Comparison of ENCODE assay signal across 16 cellular contexts in genomic region chr17:50594931-50595330, GRCh38. TPM values are rescaled to one million over a fixed set of nuclear protein-coding genes. Genes with fewer than 3 reads are reported as not detected.
DNase-seq lines count a peak whose midpoint lies in the region; ATAC-seq and TF ChIP-seq lines count a peak whose summit lies in the region.
"Had no signal": no experiment of that assay in that cellular context is flagged by ENCODE, and none has a peak within 500 bp of the region (broad histone marks: within the 10 kb centered on the region; RNA-seq: fewer than 3 reads in every experiment).

No MANE protein-coding gene starts in this region.

- H3K9me2 ChIP-seq in neural cell (ENCODE audit: insufficient read depth, low read length): no peaks in the 10 kb centered on the region

- no peak for TF ChIP-seq CTCF in VCaP (conservative IDR thresholded peaks at IDR 0.05)
- TF ChIP-seq CTCF in neural cell (IDR thresholded peaks at IDR 0.05; ENCODE audit: poor library complexity, severe bottlenecking): no peak
- no peak for TF ChIP-seq CTCF in GM20000 (IDR thresholded peaks at IDR 0.05; ENCODE audit: extremely low read depth, missing control alignments)

- TF ChIP-seq EP300 in neural cell (conservative IDR thresholded peaks at IDR 0.05; ENCODE audit: poor library complexity, severe bottlenecking): no peak

- peak in 2 of 3 experiments; percentile 5 to 31 for DNase-seq in NCI-H1417 (lab: John Stamatoyannopoulos, UW)
- DNase-seq in NCI-H1417 treated with DMSO at 0.1 percent for 48 hours (lab: John Stamatoyannopoulos, UW): no peak
- no peak for DNase-seq in GM20000 (ENCODE audit: low spot score)
- DNase-seq in activated T-cell treated with anti-CD3 and anti-CD28 coated beads, Interleukin-2, amount 50 U/mL, for 4 hours: no peak
- DNase-seq: Calu3; CD4-positive, CD25-positive, alpha-beta regulatory T cell; DMS 273 treated with DMSO at 0.1 percent for 48 hours; DMS79; GOT3 had no signal

- no peaks in the 10 kb centered on the region for H3K27me3 ChIP-seq in neural cell (ENCODE audit: insufficient read depth, low read depth, low read length)

- no peak overlapping the region for H3K4me2 ChIP-seq in neural cell (ENCODE audit: low read length)

- no peaks in the 10 kb centered on the region for H3K79me2 ChIP-seq in neural cell (replicated peaks; ENCODE audit: insufficient read depth, low read length)

- H3K36me3 ChIP-seq in neural cell (ENCODE audit: insufficient read depth, low read length): no peaks in the 10 kb centered on the region
- H3K36me3 ChIP-seq: HAP-1 had no signal

- no peak for ATAC-seq in activated T-cell treated with anti-CD3 and anti-CD28 coated beads, Interleukin-2, amount 50 U/mL, for 4 hours
- no peak for ATAC-seq in GM19463 (IDR thresholded peaks at IDR 0.05; ENCODE audit: unreplicated experiment)
- ATAC-seq: GM12878 had no signal

- no peaks in the 10 kb centered on the region for H3K36me3 Mint-ChIP-seq in activated T-cell treated with anti-CD3 and anti-CD28 coated beads, Interleukin-2, amount 50 U/mL, for 4 hours (ENCODE audit: insufficient read depth)
- H3K36me3 Mint-ChIP-seq: CD4-positive, CD25-positive, alpha-beta regulatory T cell had no signal

- H2AFZ ChIP-seq in neural cell (ENCODE audit: low read depth, low read length): no peak overlapping the region

- H3K4me3 Mint-ChIP-seq in activated T-cell treated with anti-CD3 and anti-CD28 coated beads, Interleukin-2, amount 50 U/mL, for 4 hours: no peak overlapping the region
- H3K4me3 Mint-ChIP-seq: CD4-positive, CD25-positive, alpha-beta regulatory T cell had no signal

- H3K9ac ChIP-seq in neural cell (ENCODE audit: low read length): peak overlapping the region; percentile 24

- H3K9me3 Mint-ChIP-seq in activated T-cell treated with anti-CD3 and anti-CD28 coated beads, Interleukin-2, amount 50 U/mL, for 4 hours: no peaks in the 10 kb centered on the region
- H3K9me3 Mint-ChIP-seq: CD4-positive, CD25-positive, alpha-beta regulatory T cell had no signal

- H3K4me3 ChIP-seq in neural cell (ENCODE audit: low read length): no peak overlapping the region
- H3K4me3 ChIP-seq: GM12878, HAP-1 had no signal

- TF ChIP-seq RAD21 in neural cell (conservative IDR thresholded peaks at IDR 0.05): no peak

- no peaks in the 10 kb centered on the region for H3K4me1 Mint-ChIP-seq in activated T-cell treated with anti-CD3 and anti-CD28 coated beads, Interleukin-2, amount 50 U/mL, for 4 hours (ENCODE audit: low read depth)
- H3K4me1 Mint-ChIP-seq: CD4-positive, CD25-positive, alpha-beta regulatory T cell had no signal

- no peaks in the 10 kb centered on the region for H4K20me1 ChIP-seq in neural cell (ENCODE audit: insufficient read depth)

- H3K27me3 Mint-ChIP-seq in activated T-cell treated with anti-CD3 and anti-CD28 coated beads, Interleukin-2, amount 50 U/mL, for 4 hours (ENCODE audit: low read depth): peaks cover 2% of the 10 kb centered on the region
- H3K27me3 Mint-ChIP-seq: CD4-positive, CD25-positive, alpha-beta regulatory T cell had no signal

- peak overlapping the region; percentile 78; the same call in 1 of the 2 replicates for H3K27ac ChIP-seq in VCaP
- H3K27ac ChIP-seq in neural cell (ENCODE audit: low read length): no peak overlapping the region
- H3K27ac ChIP-seq: 22Rv1 had no signal

- H3K9me3 ChIP-seq in neural cell (ENCODE audit: low read length): no peaks in the 10 kb centered on the region
- H3K9me3 ChIP-seq: HAP-1 had no signal

- no peaks in the 10 kb centered on the region for H3F3A ChIP-seq in neural cell (ENCODE audit: insufficient read depth, low read length, poor library complexity, severe bottlenecking)

TF ChIP-seq in neural cell, 6 proteins besides CTCF, POLR2A, EP300 and RAD21:
- TF ChIP-seq POLR2AphosphoS5 (IDR thresholded peaks at IDR 0.05) (no peak), EZH2 (IDR thresholded peaks at IDR 0.05; ENCODE audit: borderline replicate concordance, insufficient read depth, low read length, poor library complexity, severe bottlenecking) (no peak), SMC3 (conservative IDR thresholded peaks at IDR 0.05; ENCODE audit: poor library complexity) (no peak), TAF1 (IDR thresholded peaks at IDR 0.05; ENCODE audit: low read depth) (no peak), MXI1 (conservative IDR thresholded peaks at IDR 0.05; ENCODE audit: poor library complexity, severe bottlenecking) (no peak), REST (IDR thresholded peaks at IDR 0.05; ENCODE audit: borderline replicate concordance) (no peak)

RNA-seq across cellular contexts. Expression of gene CACNA1G, which starts 34.4 kb away (rescaled TPM):
- polyA plus RNA-seq in neural cell: 10.9 and 11.0 TPM in 2 replicates
- 24.1 and 28.0 TPM in 2 replicates for polyA minus RNA-seq in neural cell
- under 1 TPM in 1 of 3 donors, not detected in 2; 0.03 TPM for total RNA-seq in activated T-cell treated with anti-CD3 and anti-CD28 coated beads, Interleukin-2, amount 50 U/mL, for 4 hours
- total RNA-seq: Calu3 had no signal
- polyA plus RNA-seq: CD4-positive, CD25-positive, alpha-beta regulatory T cell had no signal

RNA-seq across cellular contexts. Expression of gene ABCC3, which starts 39.8 kb away (rescaled TPM):
- 0.08 TPM in 1 of 2 replicates, not detected in the other for polyA plus RNA-seq in neural cell
- polyA minus RNA-seq in neural cell: not detected in 2 replicates
- total RNA-seq in activated T-cell treated with anti-CD3 and anti-CD28 coated beads, Interleukin-2, amount 50 U/mL, for 4 hours: under 1 TPM; 0.26 to 0.63 (median 0.49) TPM
- total RNA-seq: G401 had no signal

RNA-seq across cellular contexts. Expression of gene SPATA20, which starts 48.0 kb away (rescaled TPM):
- polyA plus RNA-seq in neural cell: 48.1 and 53.5 TPM in 2 replicates
- 21.6 and 24.1 TPM in 2 replicates for polyA minus RNA-seq in neural cell
- total RNA-seq in activated T-cell treated with anti-CD3 and anti-CD28 coated beads, Interleukin-2, amount 50 U/mL, for 4 hours: 10 to 100 TPM in 2 of 3 donors, 1 to 10 TPM in 1; 6.5 to 16.9 (median 13.5) TPM

Comparison
In these comparisons a context has a peak if more than half of its experiments do, and no peak if none do; other contexts are left out.
1. DNase-seq: peak in NCI-H1417 (2 of 3); none in NCI-H1417 treated with DMSO at 0.1 percent for 48 hours (single experiment), GM20000 (single experiment) and activated T-cell treated with anti-CD3 and anti-CD28 coated beads, Interleukin-2, amount 50 U/mL, for 4 hours (single experiment).